Comparison of ENCODE assay signal across 8 cellular contexts in the genomic region with DNA sequence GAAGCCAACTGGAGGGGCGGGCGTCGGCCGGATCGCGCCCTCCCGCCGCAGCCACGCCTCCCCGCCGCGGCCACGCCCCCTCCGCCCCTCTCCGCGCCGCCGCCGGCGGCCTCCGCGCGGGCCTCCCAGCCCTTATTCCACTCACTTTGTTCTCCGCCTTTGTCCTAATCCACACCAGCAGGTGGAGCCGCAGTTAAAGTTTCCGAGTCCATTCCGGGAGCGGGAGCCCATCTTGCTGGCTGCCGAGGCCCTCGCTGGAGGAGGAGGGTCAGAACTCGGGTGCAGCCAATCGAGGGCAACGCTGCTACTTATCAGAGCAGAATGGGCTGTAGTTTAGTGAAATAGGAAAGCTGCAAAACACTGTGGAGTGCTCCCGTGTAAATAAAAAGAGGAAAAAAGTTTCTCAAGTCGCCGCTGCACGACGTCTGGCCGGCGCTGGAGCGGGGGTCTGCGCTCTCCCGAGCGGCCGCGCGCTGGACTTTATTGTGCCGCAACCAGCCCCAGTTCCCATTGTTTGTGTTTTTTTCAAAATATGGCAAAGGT.
A peak's percentile ranks its signal among the peaks of the same experiment; 100 is the strongest.
DNase-seq lines count a peak whose midpoint lies in the region; ATAC-seq lines count a peak whose summit lies in the region.

A gene (plus strand): TSS at position 271 of the 543 bp plus-strand sequence. CDS start 262 bp downstream, at position 533.

- DNase-seq in AG20443 (ENCODE audit: low spot score) (peak; percentile 96), NCI-H345 treated with DMSO at 0.1 percent for 48 hours (lab: John Stamatoyannopoulos, UW; ENCODE audit: unreplicated experiment) (peak; percentile 98), inferior parietal cortex (ENCODE audit: extremely low spot score) (peak; percentile 99)
- peak; percentile 82 to 92 (median 86) for DNase-seq in activated CD4-positive, CD25-positive, alpha-beta regulatory T cell (lab: John Stamatoyannopoulos, UW)
- peak; percentile 97 for DNase-seq in central memory CD4-positive, alpha-beta T cell
- DNase-seq in stimulated activated CD4-positive, alpha-beta T cell treated with anti-CD3 and anti-CD28 coated beads, Interleukin-12 subunit alpha, Interleukin-12 subunit beta, amount 100 ng/mL, for 4 hours, result peak; percentile 93

- ATAC-seq in GM19025 (IDR thresholded peaks at IDR 0.05; ENCODE audit: low read depth, unreplicated experiment) (peak; percentile 59), HG03342 (IDR thresholded peaks at IDR 0.05; ENCODE audit: unreplicated experiment) (peak; percentile 64)

Comparison
In these comparisons a context has a peak if more than half of its experiments do, and no peak if none do; other contexts are left out.
1. Peak in every context shown above with its lines: DNase-seq and ATAC-seq.